Comparison of ENCODE assay signal across 8 cellular contexts in the genomic region with DNA sequence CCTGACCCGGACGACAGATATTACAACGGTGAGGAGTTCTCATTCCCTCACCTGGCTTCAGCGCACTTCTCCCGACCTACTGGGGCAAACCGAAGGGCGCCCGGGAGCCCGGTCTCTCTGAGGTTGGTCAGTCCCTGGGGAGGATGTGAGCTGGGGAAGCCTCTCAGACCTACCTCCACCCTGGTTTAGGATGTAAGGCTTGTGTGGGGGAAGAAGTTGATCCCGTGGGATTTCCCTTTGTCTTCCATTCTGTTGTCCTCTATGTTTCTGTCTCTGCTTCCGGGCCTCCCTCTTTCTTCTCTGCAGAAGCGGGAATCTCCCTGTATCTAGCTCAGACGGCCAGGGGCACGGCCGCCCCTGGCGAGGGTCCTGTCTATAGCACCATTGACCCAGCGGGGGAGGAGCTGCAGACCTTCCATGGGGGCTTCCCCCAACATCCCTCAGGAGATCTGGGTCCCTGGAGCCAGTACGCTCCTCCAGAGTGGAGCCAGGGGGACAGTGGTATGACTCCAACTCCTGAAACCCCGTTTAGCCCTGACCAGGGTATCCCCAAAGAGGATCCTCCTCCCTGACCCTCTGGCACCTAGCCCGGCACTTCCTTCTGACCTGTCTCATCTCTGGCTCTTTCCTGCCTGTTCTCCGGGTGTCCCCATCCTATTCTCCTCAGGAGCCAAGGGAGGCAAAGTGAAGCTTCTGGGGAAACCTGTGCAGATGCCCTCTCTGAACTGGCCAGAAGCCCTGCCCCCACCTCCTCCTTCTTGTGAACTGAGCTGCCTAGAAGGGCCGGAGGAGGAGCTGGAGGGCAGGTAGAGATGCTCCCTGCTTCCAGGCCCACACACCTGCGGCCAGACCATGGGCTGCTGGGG. TPM values are rescaled to one million over a fixed set of nuclear protein-coding genes. Genes with fewer than 3 reads are reported as not detected.
DNase-seq lines count a peak whose midpoint lies in the region; ATAC-seq lines count a peak whose summit lies in the region.
"Had no signal": no experiment of that assay in that cellular context is flagged by ENCODE, and none has a peak within 500 bp of the region (broad histone marks: within the 10 kb centered on the region; RNA-seq: fewer than 3 reads in every experiment).

No MANE protein-coding gene starts in this region.

- DNase-seq in HCEC 1CT = peak; percentile 0
- DNase-seq in activated naive CD4-positive, alpha-beta T cell treated with anti-CD3 and anti-CD28 coated beads, Interleukin-2, amount 50 U/mL, for 72 hours (ENCODE audit: low spot score in 2 of 2) = peak in 1 of 2 donors; percentile 53
- no peak for DNase-seq in right cardiac atrium
- no peak for DNase-seq in stimulated activated effector memory CD8-positive, alpha-beta T cell treated with anti-CD3 and anti-CD28 coated beads, Interleukin-12 subunit alpha, Interleukin-12 subunit beta, amount 100 ng/mL, for 72 hours (ENCODE audit: low spot score in 2 of 2)
- DNase-seq in germinal center (ENCODE audit: low spot score) = no peak
- DNase-seq: NCI-H2227 treated with DMSO at 0.1 percent for 48 hours had no signal

- H3K27ac Mint-ChIP-seq in activated naive CD4-positive, alpha-beta T cell treated with anti-CD3 and anti-CD28 coated beads, Interleukin-2, amount 50 U/mL, for 72 hours = peak overlapping the region; percentile 40 to 82
- H3K27ac Mint-ChIP-seq in stimulated activated effector memory CD8-positive, alpha-beta T cell treated with anti-CD3 and anti-CD28 coated beads, Interleukin-12 subunit alpha, Interleukin-12 subunit beta, amount 100 ng/mL, for 72 hours = no peak overlapping the region

- H3K4me1 Mint-ChIP-seq in stimulated activated effector memory CD8-positive, alpha-beta T cell treated with anti-CD3 and anti-CD28 coated beads, Interleukin-12 subunit alpha, Interleukin-12 subunit beta, amount 100 ng/mL, for 72 hours = peaks cover 22% of the 10 kb centered on the region

- no peak overlapping the region for H3K27ac ChIP-seq in right cardiac atrium (ENCODE audit: low read length)

- H3K4me1 ChIP-seq in right cardiac atrium (ENCODE audit: control insufficient read depth, insufficient read depth, low read length) = no peaks in the 10 kb centered on the region

- no peaks in the 10 kb centered on the region for H3K9me3 Mint-ChIP-seq in activated naive CD4-positive, alpha-beta T cell treated with anti-CD3 and anti-CD28 coated beads, Interleukin-2, amount 50 U/mL, for 72 hours
- H3K9me3 Mint-ChIP-seq in stimulated activated effector memory CD8-positive, alpha-beta T cell treated with anti-CD3 and anti-CD28 coated beads, Interleukin-12 subunit alpha, Interleukin-12 subunit beta, amount 100 ng/mL, for 72 hours = no peaks in the 10 kb centered on the region

- peak overlapping the region; percentile 71 for H3K4me3 Mint-ChIP-seq in stimulated activated effector memory CD8-positive, alpha-beta T cell treated with anti-CD3 and anti-CD28 coated beads, Interleukin-12 subunit alpha, Interleukin-12 subunit beta, amount 100 ng/mL, for 72 hours

- H3K36me3 Mint-ChIP-seq in activated naive CD4-positive, alpha-beta T cell treated with anti-CD3 and anti-CD28 coated beads, Interleukin-2, amount 50 U/mL, for 72 hours = no peaks in the 10 kb centered on the region
- H3K36me3 Mint-ChIP-seq in stimulated activated effector memory CD8-positive, alpha-beta T cell treated with anti-CD3 and anti-CD28 coated beads, Interleukin-12 subunit alpha, Interleukin-12 subunit beta, amount 100 ng/mL, for 72 hours = no peaks in the 10 kb centered on the region

- no peaks in the 10 kb centered on the region for H3K27me3 ChIP-seq in right cardiac atrium (ENCODE audit: control insufficient read depth, insufficient read depth)

- WGBS in right cardiac atrium = 43% methylated on average over 23 of the region's 23 CpGs

- ATAC-seq in activated naive CD4-positive, alpha-beta T cell treated with anti-CD3 and anti-CD28 coated beads, Interleukin-2, amount 50 U/mL, for 72 hours = no peak
- ATAC-seq in right cardiac atrium (no peak), HG02970 (IDR thresholded peaks at IDR 0.05; ENCODE audit: low FRiP score, unreplicated experiment) (no peak), GM18517 (IDR thresholded peaks at IDR 0.05; ENCODE audit: unreplicated experiment) (no peak)
- ATAC-seq in stimulated activated effector memory CD8-positive, alpha-beta T cell treated with anti-CD3 and anti-CD28 coated beads, Interleukin-12 subunit alpha, Interleukin-12 subunit beta, amount 100 ng/mL, for 72 hours = no peak

- H3K9me3 ChIP-seq in right cardiac atrium (ENCODE audit: control insufficient read depth, low read length) = no peaks in the 10 kb centered on the region

- H3K4me3 ChIP-seq in right cardiac atrium (ENCODE audit: low read length) = peak overlapping the region; percentile 30

- intact Hi-C loops in right cardiac atrium (cut with DNase I) = no loop called here

RNA-seq across cellular contexts. Expression of gene ROBO3, which starts 12.6 kb away (rescaled TPM):
- total RNA-seq in activated naive CD4-positive, alpha-beta T cell treated with anti-CD3 and anti-CD28 coated beads, Interleukin-2, amount 50 U/mL, for 72 hours = 10 to 100 TPM; 18.0 to 24.4 TPM
- 10 to 100 TPM in 2 of 4 donors, 1 to 10 TPM in 2; 9.8 to 11.0 (median 10.2) TPM for total RNA-seq in right cardiac atrium
- polyA plus RNA-seq in right cardiac atrium = 15.4 TPM

RNA-seq across cellular contexts. Expression of gene ROBO4, which starts 19.8 kb away (rescaled TPM):
- not detected for total RNA-seq in activated naive CD4-positive, alpha-beta T cell treated with anti-CD3 and anti-CD28 coated beads, Interleukin-2, amount 50 U/mL, for 72 hours
- total RNA-seq in right cardiac atrium = 10 to 100 TPM; 11.7 to 17.4 (median 15.0) TPM
- polyA plus RNA-seq in right cardiac atrium = 16.8 TPM

RNA-seq across cellular contexts. Expression of gene HEPN1, which starts 41.2 kb away (rescaled TPM):
- total RNA-seq in activated naive CD4-positive, alpha-beta T cell treated with anti-CD3 and anti-CD28 coated beads, Interleukin-2, amount 50 U/mL, for 72 hours = not detected
- total RNA-seq in right cardiac atrium = not detected
- not detected for polyA plus RNA-seq in right cardiac atrium

RNA-seq across cellular contexts. Expression of gene HEPACAM, which starts 58.0 kb away (rescaled TPM):
- total RNA-seq in activated naive CD4-positive, alpha-beta T cell treated with anti-CD3 and anti-CD28 coated beads, Interleukin-2, amount 50 U/mL, for 72 hours = not detected
- total RNA-seq in right cardiac atrium = 1 to 10 TPM in 1 of 4 donors, under 1 TPM in 3; 0.26 to 1.9 (median 0.38) TPM
- 0.43 TPM for polyA plus RNA-seq in right cardiac atrium

Comparison
In these comparisons a context has a peak if more than half of its experiments do, and no peak if none do; other contexts are left out.
1. RNA of gene ROBO4, which starts 19.8 kb away (total RNA-seq): 11.7 to 17.4 TPM in right cardiac atrium; not detected in activated naive CD4-positive, alpha-beta T cell treated with anti-CD3 and anti-CD28 coated beads, Interleukin-2, amount 50 U/mL, for 72 hours; every median in the first group is over 10 times any median in the second.